Comparison of ENCODE assay signal across 31 cellular contexts in genomic region chr3:63441262-63441661, GRCh38.
"Had no signal": no experiment of that assay in that cellular context is flagged by ENCODE, and none has a peak within 500 bp of the region (broad histone marks: within the 10 kb centered on the region; RNA-seq: fewer than 3 reads in every experiment).

No MANE protein-coding gene starts in this region.

- H3K9ac ChIP-seq: parathyroid adenoma had no signal

- H3K79me2 ChIP-seq: parathyroid adenoma had no signal

- H3K36me3 Mint-ChIP-seq: activated CD4-positive, alpha-beta memory T cell treated with anti-CD3 and anti-CD28 coated beads for 36 hours; activated naive CD8-positive, alpha-beta T cell treated with anti-CD3 and anti-CD28 coated beads for 36 hours; naive B cell had no signal

- H3K4me3 ChIP-seq: adrenal gland, body of pancreas, coronary artery, dorsolateral prefrontal cortex, gastrocnemius medialis, right atrium auricular region, spleen, upper lobe of left lung, vagina had no signal

- H2AFZ ChIP-seq: parathyroid adenoma had no signal

- H3K9me3 Mint-ChIP-seq: activated CD4-positive, alpha-beta memory T cell treated with anti-CD3 and anti-CD28 coated beads for 36 hours; activated CD4-positive, alpha-beta T cell treated with anti-CD3 and anti-CD28 coated beads, Interleukin-2, amount 10 ng/mL, durations not matched to agents 24 days and 14 days; activated naive CD4-positive, alpha-beta T cell treated with anti-CD3 and anti-CD28 coated beads for 36 hours; activated T-helper 1 cell treated with anti-CD3 and anti-CD28 coated beads, Interleukin-12 subunit alpha, Interleukin-12 subunit beta, Interleukin-2, Interleukin-4 antibody, amounts not matched to agents 30 ng/mL and 10 ng/mL and 1 ng/mL, durations not matched to agents 14 hours and 24 hours and 36 hours; stimulated activated naive CD8-positive, alpha-beta T cell treated with anti-CD3 and anti-CD28 coated beads, Interleukin-15, Interleukin-2, amounts not matched to agents 100 ng/mL and 50 ng/mL, for 24 hours had no signal

- H3K36me3 ChIP-seq: adrenal gland, gastrocnemius medialis, right atrium auricular region, spleen, upper lobe of left lung, vagina had no signal

- H3K4me1 Mint-ChIP-seq: activated CD4-positive, alpha-beta T cell treated with anti-CD3 and anti-CD28 coated beads, Interleukin-2, amount 10 ng/mL, durations not matched to agents 24 days and 14 days; activated naive CD8-positive, alpha-beta T cell treated with anti-CD3 and anti-CD28 coated beads for 36 hours; naive B cell; T-helper 17 cell had no signal

- H3K27me3 ChIP-seq: adrenal gland, body of pancreas, gastrocnemius medialis, right atrium auricular region, spleen, upper lobe of left lung, vagina had no signal

- H3K4me1 ChIP-seq: adrenal gland, gastrocnemius medialis, parathyroid adenoma, right atrium auricular region, spleen, upper lobe of left lung, vagina had no signal

- H3K27me3 Mint-ChIP-seq: activated CD4-positive, alpha-beta memory T cell treated with anti-CD3 and anti-CD28 coated beads for 36 hours; activated CD4-positive, alpha-beta T cell treated with anti-CD3 and anti-CD28 coated beads, Interleukin-2, amount 10 ng/mL, durations not matched to agents 24 days and 14 days; effector memory CD8-positive, alpha-beta T cell; T-helper 17 cell had no signal

- DNase-seq: activated CD4-positive, alpha-beta memory T cell treated with anti-CD3 and anti-CD28 coated beads for 36 hours; activated CD4-positive, alpha-beta T cell treated with anti-CD3 and anti-CD28 coated beads, Interleukin-2, amount 10 ng/mL, durations not matched to agents 24 days and 14 days; activated CD4-positive, CD25-positive, alpha-beta regulatory T cell treated with anti-CD3 and anti-CD28 coated beads, Interleukin-2, amount 50 U/mL, for 72 hours; activated CD8-positive, alpha-beta memory T cell treated with anti-CD3 and anti-CD28 coated beads, Interleukin-2, amount 50 U/mL, for 4 hours; activated effector memory CD4-positive, alpha-beta T cell treated with anti-CD3 and anti-CD28 coated beads, Interleukin-2, amount 50 U/mL, for 16 hours; activated naive CD4-positive, alpha-beta T cell treated with anti-CD3 and anti-CD28 coated beads for 36 hours; activated naive CD8-positive, alpha-beta T cell treated with anti-CD3 and anti-CD28 coated beads for 36 hours; activated T-cell treated with anti-CD3 and anti-CD28 coated beads, Interleukin-2, amount 50 U/mL, for 1 hour; adrenal gland; aorta; body of pancreas; dorsolateral prefrontal cortex; effector memory CD8-positive, alpha-beta T cell; erythroblast; gastrocnemius medialis; glutamatergic neuron; islet precursor cell; mammary epithelial cell; naive B cell; spleen; stimulated activated CD4-positive, alpha-beta T cell treated with anti-CD3 and anti-CD28 coated beads, Interleukin-2, amount 100 ng/mL, for 48 hours; substantia nigra; T-helper 17 cell; T1000; upper lobe of left lung had no signal

- H3K27ac ChIP-seq: adrenal gland, body of pancreas, coronary artery, dorsolateral prefrontal cortex, gastrocnemius medialis, parathyroid adenoma, right atrium auricular region, spleen, upper lobe of left lung, vagina had no signal

- H3K9me3 ChIP-seq: adrenal gland, body of pancreas, gastrocnemius medialis, right atrium auricular region, spleen, upper lobe of left lung, vagina had no signal

- H3K27ac Mint-ChIP-seq: activated CD4-positive, alpha-beta memory T cell treated with anti-CD3 and anti-CD28 coated beads for 36 hours; activated CD4-positive, alpha-beta T cell treated with anti-CD3 and anti-CD28 coated beads, Interleukin-2, amount 10 ng/mL, durations not matched to agents 24 days and 14 days; activated naive CD4-positive, alpha-beta T cell treated with anti-CD3 and anti-CD28 coated beads for 36 hours; activated naive CD8-positive, alpha-beta T cell treated with anti-CD3 and anti-CD28 coated beads for 36 hours; activated T-helper 1 cell treated with anti-CD3 and anti-CD28 coated beads, Interleukin-12 subunit alpha, Interleukin-12 subunit beta, Interleukin-2, Interleukin-4 antibody, amounts not matched to agents 30 ng/mL and 10 ng/mL and 1 ng/mL, durations not matched to agents 14 hours and 24 hours and 36 hours; effector memory CD8-positive, alpha-beta T cell; stimulated activated naive CD8-positive, alpha-beta T cell treated with anti-CD3 and anti-CD28 coated beads, Interleukin-15, Interleukin-2, amounts not matched to agents 100 ng/mL and 50 ng/mL, for 24 hours; T-helper 17 cell had no signal

- H3K4me3 Mint-ChIP-seq: activated CD4-positive, alpha-beta memory T cell treated with anti-CD3 and anti-CD28 coated beads for 36 hours; activated CD4-positive, alpha-beta T cell treated with anti-CD3 and anti-CD28 coated beads, Interleukin-2, amount 10 ng/mL, durations not matched to agents 24 days and 14 days; activated naive CD4-positive, alpha-beta T cell treated with anti-CD3 and anti-CD28 coated beads for 36 hours; activated naive CD8-positive, alpha-beta T cell treated with anti-CD3 and anti-CD28 coated beads for 36 hours; activated T-helper 1 cell treated with anti-CD3 and anti-CD28 coated beads, Interleukin-12 subunit alpha, Interleukin-12 subunit beta, Interleukin-2, Interleukin-4 antibody, amounts not matched to agents 30 ng/mL and 10 ng/mL and 1 ng/mL, durations not matched to agents 14 hours and 24 hours and 36 hours; effector memory CD8-positive, alpha-beta T cell; naive B cell; stimulated activated naive CD8-positive, alpha-beta T cell treated with anti-CD3 and anti-CD28 coated beads, Interleukin-15, Interleukin-2, amounts not matched to agents 100 ng/mL and 50 ng/mL, for 24 hours; T-helper 17 cell had no signal
